8 cellular contexts compared by ENCODE assay signal in genomic region chr18:31658670-31659573, GRCh38. TPM values are rescaled to one million over a fixed set of nuclear protein-coding genes. Genes with fewer than 3 reads are reported as not detected.
A peak's percentile ranks its signal among the peaks of the same experiment; 100 is the strongest.
DNase-seq lines count a peak whose midpoint lies in the region; ATAC-seq and TF ChIP-seq lines count a peak whose summit lies in the region.

No MANE protein-coding gene starts in this region.

- H3K4me3 Mint-ChIP-seq in glutamatergic neuron (ENCODE audit: unreplicated experiment) = peak overlapping the region; percentile 6

- peaks cover 6% of the 10 kb centered on the region for H3K9me3 Mint-ChIP-seq in glutamatergic neuron (ENCODE audit: unreplicated experiment)

- peaks cover 39% of the 10 kb centered on the region for H3K4me1 Mint-ChIP-seq in glutamatergic neuron (ENCODE audit: low read depth, unreplicated experiment)

- H3K36me3 Mint-ChIP-seq in glutamatergic neuron (ENCODE audit: unreplicated experiment) = peaks cover 11% of the 10 kb centered on the region

- H3K27ac Mint-ChIP-seq in glutamatergic neuron (ENCODE audit: unreplicated experiment) = peak overlapping the region; percentile 20

- ATAC-seq in GM18517 (IDR thresholded peaks at IDR 0.05; ENCODE audit: unreplicated experiment) (peak; percentile 73), GM21786 (IDR thresholded peaks at IDR 0.05; ENCODE audit: unreplicated experiment) (peak; percentile 53)

- no peak for TF ChIP-seq CTCF in glutamatergic neuron (IDR thresholded peaks at IDR 0.05; ENCODE audit: partially characterized antibody, unreplicated experiment)

- H3K27me3 Mint-ChIP-seq in glutamatergic neuron (ENCODE audit: unreplicated experiment) = peaks cover 9% of the 10 kb centered on the region

- DNase-seq in MV-4-11 (lab: John Stamatoyannopoulos, UW) = peak; percentile 84
- DNase-seq in glutamatergic neuron = no peak
- no peak for DNase-seq in GOT3 (lab: John Stamatoyannopoulos, UW)
- no peak for DNase-seq in activated gamma-delta T cell (lab: John Stamatoyannopoulos, UW)
- DNase-seq in anterior cingulate cortex (lab: John Stamatoyannopoulos, UW) = no peak
- no peak for DNase-seq in glomerular visceral epithelial cell (ENCODE audit: extremely low spot score)

RNA-seq across cellular contexts. Expression of gene B4GALT6, which starts 25.5 kb away (rescaled TPM):
- 16.5 TPM for total RNA-seq in glutamatergic neuron (ENCODE audit: unreplicated experiment)
